13 cellular contexts compared by ENCODE assay signal in genomic region chr3:152278674-152279427, GRCh38. TPM values are rescaled to one million over a fixed set of nuclear protein-coding genes. Genes with fewer than 3 reads are reported as not detected.
DNase-seq lines count a peak whose midpoint lies in the region; ATAC-seq and TF ChIP-seq lines count a peak whose summit lies in the region.
"Had no signal": no experiment of that assay in that cellular context is flagged by ENCODE, and none has a peak within 500 bp of the region (broad histone marks: within the 10 kb centered on the region; RNA-seq: fewer than 3 reads in every experiment).

No MANE protein-coding gene starts in this region.

- no peak for TF ChIP-seq POLR2A in right lobe of liver (IDR thresholded peaks at IDR 0.05)
- TF ChIP-seq POLR2A in transverse colon (IDR thresholded peaks at IDR 0.05) = no peak

- H3K4me1 ChIP-seq in right lobe of liver (peaks cover 0 to 56% (median 25%) of the 10 kb centered on the region in 4 donors), transverse colon (peaks cover 50 to 99% (median 70%) of the 10 kb centered on the region in 4 donors)

- peak; percentile 68 to 72 for ATAC-seq in activated T-cell treated with anti-CD3 and anti-CD28 coated beads, Interleukin-2, amount 50 U/mL, for 72 hours (replicated peaks in 1 of 2)
- peak; percentile 73 for ATAC-seq in activated T-helper 17 cell treated with anti-CD3 and anti-CD28 coated beads, Interleukin-2, amount 50 U/mL, for 72 hours (replicated peaks)
- peak in 3 of 4 donors; percentile 13 to 41 (median 34) for ATAC-seq in right lobe of liver
- ATAC-seq in HG03095 (IDR thresholded peaks at IDR 0.05; ENCODE audit: unreplicated experiment) = no peak

- H3K9me3 ChIP-seq in right lobe of liver (no peaks in the 10 kb centered on the region), transverse colon (no peaks in the 10 kb centered on the region)

- H3K4me3 ChIP-seq in right lobe of liver (no peak overlapping the region), transverse colon (no peak overlapping the region), brain microvascular endothelial cell (ENCODE audit: low read depth, low read length) (no peak overlapping the region)
- H3K4me3 ChIP-seq: lung, smooth muscle cell had no signal

- no peaks in the 10 kb centered on the region for H3K9me3 Mint-ChIP-seq in activated T-cell treated with anti-CD3 and anti-CD28 coated beads, Interleukin-2, amount 50 U/mL, for 72 hours
- no peaks in the 10 kb centered on the region for H3K9me3 Mint-ChIP-seq in activated T-helper 17 cell treated with anti-CD3 and anti-CD28 coated beads, Interleukin-2, amount 50 U/mL, for 72 hours
- H3K9me3 Mint-ChIP-seq in progenitor cell of endocrine pancreas (ENCODE audit: low read depth) = no peaks in the 10 kb centered on the region

- peaks cover 90% of the 10 kb centered on the region for H3K4me1 Mint-ChIP-seq in activated T-cell treated with anti-CD3 and anti-CD28 coated beads, Interleukin-2, amount 50 U/mL, for 72 hours (ENCODE audit: low read depth)
- H3K4me1 Mint-ChIP-seq in activated T-helper 17 cell treated with anti-CD3 and anti-CD28 coated beads, Interleukin-2, amount 50 U/mL, for 72 hours = peaks cover 55% of the 10 kb centered on the region
- peaks cover 23% of the 10 kb centered on the region for H3K4me1 Mint-ChIP-seq in progenitor cell of endocrine pancreas (ENCODE audit: low read depth)

- WGBS in right lobe of liver (ENCODE audit: insufficient coverage, low coverage, low lambda C conversion rate, missing lambda C conversion rate) = 47% methylated on average over 4 of the region's 6 CpGs
- 63 to 68% methylated on average over 6 of the region's 6 CpGs for WGBS in transverse colon (ENCODE audit: low coverage in 1 of 2), 2 donors

- no peaks in the 10 kb centered on the region for H3K36me3 ChIP-seq in right lobe of liver
- H3K36me3 ChIP-seq in transverse colon = no peaks in the 10 kb centered on the region
- H3K36me3 ChIP-seq in brain microvascular endothelial cell (replicated peaks) = no peaks in the 10 kb centered on the region

- in situ Hi-C loops in transverse colon (cut with MboI; ENCODE audit: low pct_ligation_motif_present in 1 of 4, low pct_unique_long_range_greater_than_20kb in 1 of 4, low sequenced_read_pairs in 3 of 4) = loop anchor here in 1 of 4 donors (25.0 kb wide), 1 partner anchor 158 kb away; no protein-coding TSS in a partner anchor
- in situ Hi-C loops in brain microvascular endothelial cell (cut with HindIII; ENCODE audit: low pct_ligation_motif_present, low sequenced_read_pairs) = no loop called here

- H3K4me3 Mint-ChIP-seq in activated T-cell treated with anti-CD3 and anti-CD28 coated beads, Interleukin-2, amount 50 U/mL, for 72 hours = peak overlapping the region; percentile 66 to 81
- H3K4me3 Mint-ChIP-seq in activated T-helper 17 cell treated with anti-CD3 and anti-CD28 coated beads, Interleukin-2, amount 50 U/mL, for 72 hours = peak overlapping the region; percentile 87
- H3K4me3 Mint-ChIP-seq in progenitor cell of endocrine pancreas (ENCODE audit: low read depth) = no peak overlapping the region

- intact Hi-C loops in right lobe of liver (cut with DNase I) (no loop called here), transverse colon (cut with DNase I; ENCODE audit: low total_unique reads) (no loop called here)

- H3K27ac Mint-ChIP-seq in activated T-cell treated with anti-CD3 and anti-CD28 coated beads, Interleukin-2, amount 50 U/mL, for 72 hours = peak overlapping the region; percentile 72
- peak overlapping the region; percentile 78 for H3K27ac Mint-ChIP-seq in activated T-helper 17 cell treated with anti-CD3 and anti-CD28 coated beads, Interleukin-2, amount 50 U/mL, for 72 hours
- H3K27ac Mint-ChIP-seq in progenitor cell of endocrine pancreas = no peak overlapping the region

- no peak for DNase-seq in activated T-cell treated with anti-CD3 and anti-CD28 coated beads, Interleukin-2, amount 50 U/mL, for 72 hours
- no peak for DNase-seq in activated T-cell treated with anti-CD3 and anti-CD28 coated beads, Interleukin-2, amount 50 U/mL, for 48 hours
- DNase-seq in right lobe of liver (no peak), transverse colon (no peak), progenitor cell of endocrine pancreas (ENCODE audit: low spot score, unreplicated experiment) (no peak), brain microvascular endothelial cell (no peak)
- DNase-seq: anterior cingulate cortex, C1 segment of cervical spinal cord, NCI-H524 had no signal

- TF ChIP-seq EP300 in transverse colon (IDR thresholded peaks at IDR 0.05; ENCODE audit: low read depth) = no peak

- no peaks in the 10 kb centered on the region for H3K36me3 Mint-ChIP-seq in activated T-cell treated with anti-CD3 and anti-CD28 coated beads, Interleukin-2, amount 50 U/mL, for 72 hours (ENCODE audit: insufficient read depth in 2 of 2)
- H3K36me3 Mint-ChIP-seq in activated T-helper 17 cell treated with anti-CD3 and anti-CD28 coated beads, Interleukin-2, amount 50 U/mL, for 72 hours (ENCODE audit: low read depth) = peaks cover 43% of the 10 kb centered on the region
- H3K36me3 Mint-ChIP-seq in progenitor cell of endocrine pancreas (ENCODE audit: insufficient read depth) = no peaks in the 10 kb centered on the region

- no peaks in the 10 kb centered on the region for H3K27me3 ChIP-seq in right lobe of liver
- no peaks in the 10 kb centered on the region for H3K27me3 ChIP-seq in transverse colon
- no peaks in the 10 kb centered on the region for H3K27me3 ChIP-seq in brain microvascular endothelial cell (replicated peaks)

- H3K27me3 Mint-ChIP-seq in activated T-cell treated with anti-CD3 and anti-CD28 coated beads, Interleukin-2, amount 50 U/mL, for 72 hours (ENCODE audit: low read depth) = no peaks in the 10 kb centered on the region
- H3K27me3 Mint-ChIP-seq in activated T-helper 17 cell treated with anti-CD3 and anti-CD28 coated beads, Interleukin-2, amount 50 U/mL, for 72 hours = no peaks in the 10 kb centered on the region
- no peaks in the 10 kb centered on the region for H3K27me3 Mint-ChIP-seq in progenitor cell of endocrine pancreas

- TF ChIP-seq CTCF in right lobe of liver (IDR thresholded peaks at IDR 0.05) = no peak
- TF ChIP-seq CTCF in transverse colon (IDR thresholded peaks at IDR 0.05) = no peak
- TF ChIP-seq CTCF in progenitor cell of endocrine pancreas (IDR thresholded peaks at IDR 0.05; ENCODE audit: unreplicated experiment) = no peak
- TF ChIP-seq CTCF in brain microvascular endothelial cell (IDR thresholded peaks at IDR 0.05; ENCODE audit: low read depth, low read length, missing control alignments) = no peak

- H3K27ac ChIP-seq in right lobe of liver (no peak overlapping the region), transverse colon (peak overlapping the region; percentile 47 to 97 (median 56)), brain microvascular endothelial cell (no peak overlapping the region)

RNA-seq across cellular contexts. Expression of gene MBNL1, which starts 10.1 kb away (rescaled TPM):
- 100 to 1,000 TPM; 299 to 323 TPM for total RNA-seq in activated T-cell treated with anti-CD3 and anti-CD28 coated beads, Interleukin-2, amount 50 U/mL, for 72 hours
- total RNA-seq in activated T-helper 17 cell treated with anti-CD3 and anti-CD28 coated beads, Interleukin-2, amount 50 U/mL, for 72 hours = 100 to 1,000 TPM; 322 to 452 TPM
- 10 to 100 TPM; 49.9 to 89.6 (median 63.2) TPM for total RNA-seq in right lobe of liver
- 100 to 1,000 TPM; 232 to 658 (median 509) TPM for total RNA-seq in transverse colon
- total RNA-seq in progenitor cell of endocrine pancreas = 29.4 and 38.1 TPM in 2 replicates

Comparison
In these comparisons a context has a peak if more than half of its experiments do, and no peak if none do; other contexts are left out.
1. H3K27ac ChIP-seq: peak in transverse colon (4 of 4); none in right lobe of liver (0 of 3) and brain microvascular endothelial cell (single experiment).